14 cellular contexts compared by ENCODE assay signal in genomic region chr2:140988597-140988996, GRCh38.
"Had no signal": no experiment of that assay in that cellular context is flagged by ENCODE, and none has a peak within 500 bp of the region (broad histone marks: within the 10 kb centered on the region; RNA-seq: fewer than 3 reads in every experiment).

No MANE protein-coding gene starts in this region.

- FAIRE-seq: islet of Langerhans had no signal

- H3K4me3 ChIP-seq: lung, right lobe of liver, spleen, thoracic aorta, upper lobe of right lung had no signal

- ATAC-seq: esophagus mucosa; right lobe of liver; stimulated activated naive CD8-positive, alpha-beta T cell treated with anti-CD3 and anti-CD28 coated beads, Interleukin-15, amount 100 ng/mL, for 72 hours; upper lobe of right lung had no signal

- H3K36me3 ChIP-seq: right lobe of liver, spleen, thoracic aorta, upper lobe of right lung had no signal

- DNase-seq: activated CD4-positive, alpha-beta memory T cell treated with anti-CD3 and anti-CD28 coated beads for 36 hours; activated CD4-positive, alpha-beta T cell treated with anti-CD3 and anti-CD28 coated beads for 1 hour; activated naive CD4-positive, alpha-beta T cell treated with anti-CD3 and anti-CD28 coated beads, Interleukin-2, amount 10 ng/mL, durations not matched to agents 7 days and 5 days; activated T-cell treated with anti-CD3 and anti-CD28 coated beads, Interleukin-2, amount 50 U/mL, for 24 hours; midbrain; right lobe of liver; spleen; stimulated activated naive CD8-positive, alpha-beta T cell treated with anti-CD3 and anti-CD28 coated beads, Interleukin-15, amount 100 ng/mL, for 72 hours; upper lobe of right lung had no signal

- H3K27ac ChIP-seq: right lobe of liver, spleen, thoracic aorta, upper lobe of right lung, VCaP had no signal

- H3K4me1 ChIP-seq: right lobe of liver, spleen, upper lobe of right lung had no signal

- H3K27me3 ChIP-seq: right lobe of liver, spleen, upper lobe of right lung had no signal

- H3K9me3 ChIP-seq: right lobe of liver, spleen, thoracic aorta, upper lobe of right lung had no signal
